ENCODE assay signal across 10 cellular contexts in genomic region chr5:1387059-1387755, GRCh38. TPM values are rescaled to one million over a fixed set of nuclear protein-coding genes. Genes with fewer than 3 reads are reported as not detected.
DNase-seq lines count a peak whose midpoint lies in the region; ATAC-seq lines count a peak whose summit lies in the region.
"Had no signal": no experiment of that assay in that cellular context is flagged by ENCODE, and none has a peak within 500 bp of the region (broad histone marks: within the 10 kb centered on the region; RNA-seq: fewer than 3 reads in every experiment).

No MANE protein-coding gene starts in this region.

- H3K4me1 Mint-ChIP-seq in activated naive CD4-positive, alpha-beta T cell treated with anti-CD3 and anti-CD28 coated beads for 36 hours (ENCODE audit: low read depth): peaks cover 15% of the 10 kb centered on the region
- peaks cover 22% of the 10 kb centered on the region for H3K4me1 Mint-ChIP-seq in dendritic cell treated with granulocyte-macrophage colony-stimulating factor and Interleukin-4, amounts not matched to agents 40 ng/mL and 50 ng/mL, for 4 days (ENCODE audit: low read depth)
- peaks cover 19 to 22% of the 10 kb centered on the region in 2 donors for H3K4me1 Mint-ChIP-seq in stimulated activated naive B cell treated with anti-CD40 and anti-IgM and Interleukin-4, amounts not matched to agents 10 μg/mL and 1 μg/mL and 100 μg/mL, for 72 hours

- no peak overlapping the region for H3K27ac Mint-ChIP-seq in activated naive CD4-positive, alpha-beta T cell treated with anti-CD3 and anti-CD28 coated beads for 36 hours
- H3K27ac Mint-ChIP-seq in dendritic cell treated with granulocyte-macrophage colony-stimulating factor and Interleukin-4, amounts not matched to agents 40 ng/mL and 50 ng/mL, for 4 days: peak overlapping the region; percentile 93
- H3K27ac Mint-ChIP-seq in stimulated activated naive B cell treated with anti-CD40 and anti-IgM and Interleukin-4, amounts not matched to agents 10 μg/mL and 1 μg/mL and 100 μg/mL, for 72 hours: peak overlapping the region; percentile 96

- no peaks in the 10 kb centered on the region for H3K36me3 Mint-ChIP-seq in activated naive CD4-positive, alpha-beta T cell treated with anti-CD3 and anti-CD28 coated beads for 36 hours (ENCODE audit: low read depth)
- no peaks in the 10 kb centered on the region for H3K36me3 Mint-ChIP-seq in dendritic cell treated with granulocyte-macrophage colony-stimulating factor and Interleukin-4, amounts not matched to agents 40 ng/mL and 50 ng/mL, for 4 days (ENCODE audit: low read depth)
- H3K36me3 Mint-ChIP-seq in stimulated activated naive B cell treated with anti-CD40 and anti-IgM and Interleukin-4, amounts not matched to agents 10 μg/mL and 1 μg/mL and 100 μg/mL, for 72 hours: no peaks in the 10 kb centered on the region

- peak overlapping the region; percentile 90 for H3K4me3 Mint-ChIP-seq in activated naive CD4-positive, alpha-beta T cell treated with anti-CD3 and anti-CD28 coated beads for 36 hours
- peak overlapping the region; percentile 85 for H3K4me3 Mint-ChIP-seq in dendritic cell treated with granulocyte-macrophage colony-stimulating factor and Interleukin-4, amounts not matched to agents 40 ng/mL and 50 ng/mL, for 4 days
- H3K4me3 Mint-ChIP-seq in stimulated activated naive B cell treated with anti-CD40 and anti-IgM and Interleukin-4, amounts not matched to agents 10 μg/mL and 1 μg/mL and 100 μg/mL, for 72 hours: peak overlapping the region; percentile 93 to 94

- H3K27me3 Mint-ChIP-seq in activated naive CD4-positive, alpha-beta T cell treated with anti-CD3 and anti-CD28 coated beads for 36 hours (ENCODE audit: low read depth): no peaks in the 10 kb centered on the region
- H3K27me3 Mint-ChIP-seq in dendritic cell treated with granulocyte-macrophage colony-stimulating factor and Interleukin-4, amounts not matched to agents 40 ng/mL and 50 ng/mL, for 4 days: peaks cover 42% of the 10 kb centered on the region
- peaks cover 12 to 23% of the 10 kb centered on the region in 2 donors for H3K27me3 Mint-ChIP-seq in stimulated activated naive B cell treated with anti-CD40 and anti-IgM and Interleukin-4, amounts not matched to agents 10 μg/mL and 1 μg/mL and 100 μg/mL, for 72 hours

- DNase-seq in activated naive CD4-positive, alpha-beta T cell treated with anti-CD3 and anti-CD28 coated beads for 36 hours: no peak
- no peak for DNase-seq in activated naive CD4-positive, alpha-beta T cell treated with Interleukin-2 at 50 U/mL for 16 hours
- DNase-seq in NCI-H69 (lab: John Stamatoyannopoulos, UW) (peak; percentile 62), medulla oblongata (ENCODE audit: extremely low spot score) (no peak), cortex of kidney (lab: John Stamatoyannopoulos, UW) (no peak)
- DNase-seq in stimulated activated naive B cell treated with anti-CD40 and anti-IgM and Interleukin-4, amounts not matched to agents 10 μg/mL and 1 μg/mL and 100 μg/mL, for 72 hours: no peak
- DNase-seq: NCI-H1105 treated with DMSO at 0.1 percent for 48 hours had no signal

- no peaks in the 10 kb centered on the region for H3K9me3 Mint-ChIP-seq in activated naive CD4-positive, alpha-beta T cell treated with anti-CD3 and anti-CD28 coated beads for 36 hours
- H3K9me3 Mint-ChIP-seq in dendritic cell treated with granulocyte-macrophage colony-stimulating factor and Interleukin-4, amounts not matched to agents 40 ng/mL and 50 ng/mL, for 4 days: no peaks in the 10 kb centered on the region
- peaks cover 0 to 2% of the 10 kb centered on the region in 2 donors for H3K9me3 Mint-ChIP-seq in stimulated activated naive B cell treated with anti-CD40 and anti-IgM and Interleukin-4, amounts not matched to agents 10 μg/mL and 1 μg/mL and 100 μg/mL, for 72 hours

- CTCF ChIA-PET in activated naive CD4-positive, alpha-beta T cell treated with anti-CD3 and anti-CD28 coated beads for 36 hours (lab: Charles Lee): interaction anchor here (1.1 kb wide), 1 partner anchor 257 kb away, joined by 3 read pairs; no protein-coding TSS in a partner anchor

- intact Hi-C loops in activated naive CD4-positive, alpha-beta T cell treated with anti-CD3 and anti-CD28 coated beads for 36 hours (cut with micrococcal nuclease): loop anchor here (5.0 kb wide), 2 partner anchors 70 to 415 kb away; partner anchors contain the start of gene NDUFS6
- intact Hi-C loops in dendritic cell treated with granulocyte-macrophage colony-stimulating factor and Interleukin-4, amounts not matched to agents 40 ng/mL and 50 ng/mL, for 4 days (cut with micrococcal nuclease): no loop called here

- ATAC-seq in stimulated activated naive B cell treated with anti-CD40 and anti-IgM and Interleukin-4, amounts not matched to agents 10 μg/mL and 1 μg/mL and 100 μg/mL, for 72 hours (replicated peaks): no peak
- ATAC-seq in GM21576 (IDR thresholded peaks at IDR 0.05; ENCODE audit: unreplicated experiment): no peak

RNA-seq across cellular contexts. Expression of gene CLPTM1L, which starts 42.3 kb away (rescaled TPM):
- 10 to 100 TPM; 48.0 to 48.5 TPM for total RNA-seq in activated naive CD4-positive, alpha-beta T cell treated with anti-CD3 and anti-CD28 coated beads for 36 hours

RNA-seq across cellular contexts. Expression of gene SLC6A3, which starts 58.0 kb away (rescaled TPM):
- not detected for total RNA-seq in activated naive CD4-positive, alpha-beta T cell treated with anti-CD3 and anti-CD28 coated beads for 36 hours
- total RNA-seq: psoas muscle had no signal
